ENCODE assay signal across 8 cellular contexts in the genomic region with DNA sequence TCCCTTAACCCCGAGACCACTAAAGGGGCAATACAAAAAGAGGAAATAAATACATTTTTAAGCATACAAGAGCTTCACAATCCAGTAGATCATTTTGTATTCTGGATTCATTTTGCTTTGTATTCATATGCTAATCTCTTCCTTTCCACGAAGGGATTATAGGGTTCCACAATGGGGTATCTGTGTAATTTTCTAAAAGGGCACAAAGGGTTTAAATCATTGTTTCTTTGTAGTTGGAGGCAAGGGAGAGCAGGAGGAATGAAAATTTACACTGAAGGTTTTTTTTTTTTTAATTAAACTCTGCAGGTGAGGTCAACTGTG. TPM values are rescaled to one million over a fixed set of nuclear protein-coding genes. Genes with fewer than 3 reads are reported as not detected.
DNase-seq lines count a peak whose midpoint lies in the region; ATAC-seq and TF ChIP-seq lines count a peak whose summit lies in the region.

No MANE protein-coding gene starts in this region.

- intact Hi-C loops in ascending aorta (cut with DNase I) (loop anchor here (1.0 to 10.0 kb wide), 2 partner anchors 100 to 146 kb away; a partner anchor contains a TSS), lower leg skin (cut with DNase I; ENCODE audit: low total_unique reads) (no loop called here)

- peaks cover 0 to 3% of the 10 kb centered on the region in 2 donors for H3K36me3 ChIP-seq in ascending aorta

- H3K27ac Mint-ChIP-seq in activated T-cell treated with anti-CD3 and anti-CD28 coated beads, Interleukin-2, amount 50 U/mL, for 72 hours, result peak overlapping the region; percentile 99
- H3K27ac Mint-ChIP-seq in type B pancreatic cell, result peak overlapping the region; percentile 100

- H3K4me3 ChIP-seq in ascending aorta (peak overlapping the region; percentile 82 to 89), lower leg skin (ENCODE audit: low read depth, poor library complexity, severe bottlenecking) (peak overlapping the region; percentile 34)

- peaks cover 39% of the 10 kb centered on the region for H3K4me1 Mint-ChIP-seq in activated T-cell treated with anti-CD3 and anti-CD28 coated beads, Interleukin-2, amount 50 U/mL, for 72 hours (ENCODE audit: low read depth)
- H3K4me1 Mint-ChIP-seq in type B pancreatic cell (ENCODE audit: unreplicated experiment), result peaks cover 20% of the 10 kb centered on the region

- 0 to 1% methylated on average over 2 of the region's 2 CpGs for WGBS in lower leg skin, 2 donors

- H3K27me3 ChIP-seq in ascending aorta, result no peaks in the 10 kb centered on the region

- H3K9me3 Mint-ChIP-seq in activated T-cell treated with anti-CD3 and anti-CD28 coated beads, Interleukin-2, amount 50 U/mL, for 72 hours, result no peaks in the 10 kb centered on the region
- no peaks in the 10 kb centered on the region for H3K9me3 Mint-ChIP-seq in type B pancreatic cell

- TF ChIP-seq CTCF in ascending aorta (IDR thresholded peaks at IDR 0.05) (no peak), lower leg skin (IDR thresholded peaks at IDR 0.05) (no peak), type B pancreatic cell (conservative IDR thresholded peaks at IDR 0.05) (no peak)

- H3K27ac ChIP-seq in ascending aorta, result peak overlapping the region; percentile 88 to 95

- no peaks in the 10 kb centered on the region for H3K27me3 Mint-ChIP-seq in activated T-cell treated with anti-CD3 and anti-CD28 coated beads, Interleukin-2, amount 50 U/mL, for 72 hours (ENCODE audit: low read depth)
- peaks cover 3% of the 10 kb centered on the region for H3K27me3 Mint-ChIP-seq in type B pancreatic cell

- no peak for TF ChIP-seq POLR2A in lower leg skin (IDR thresholded peaks at IDR 0.05)

- peaks cover 9 to 10% of the 10 kb centered on the region in 2 donors for H3K4me1 ChIP-seq in ascending aorta

- H3K4me3 Mint-ChIP-seq in activated T-cell treated with anti-CD3 and anti-CD28 coated beads, Interleukin-2, amount 50 U/mL, for 72 hours, result peak overlapping the region; percentile 96 to 98
- H3K4me3 Mint-ChIP-seq in type B pancreatic cell, result peak overlapping the region; percentile 100

- ATAC-seq in activated T-cell treated with anti-CD3 and anti-CD28 coated beads, Interleukin-2, amount 50 U/mL, for 72 hours (replicated peaks in 1 of 2), result no peak

- no peaks in the 10 kb centered on the region for H3K9me3 ChIP-seq in ascending aorta

- peaks cover 7 to 12% of the 10 kb centered on the region in 2 donors for H3K36me3 Mint-ChIP-seq in activated T-cell treated with anti-CD3 and anti-CD28 coated beads, Interleukin-2, amount 50 U/mL, for 72 hours (ENCODE audit: insufficient read depth in 2 of 2)
- H3K36me3 Mint-ChIP-seq in type B pancreatic cell, result peaks cover 6% of the 10 kb centered on the region

- no peak for DNase-seq in activated T-cell treated with anti-CD3 and anti-CD28 coated beads, Interleukin-2, amount 50 U/mL, for 72 hours
- DNase-seq in activated T-cell treated with anti-CD3 and anti-CD28 coated beads, Interleukin-2, amount 50 U/mL, for 48 hours, result no peak
- DNase-seq in ascending aorta (ENCODE audit: low spot score in 2 of 2), result no peak
- DNase-seq in lower leg skin (ENCODE audit: low spot score in 2 of 2), result no peak
- DNase-seq in type B pancreatic cell (ENCODE audit: extremely low spot score, unreplicated experiment), result no peak
- DNase-seq in SW480 (ENCODE audit: low spot score), result no peak
- no peak for DNase-seq in activated CD4-positive, CD25-positive, alpha-beta regulatory T cell treated with anti-CD3 and anti-CD28 coated beads, Interleukin-2, amount 50 U/mL, for 72 hours
- DNase-seq in NOMO-1 treated with DMSO at 0.1 percent for 48 hours (lab: John Stamatoyannopoulos, UW; ENCODE audit: unreplicated experiment), result no peak

RNA-seq across cellular contexts. Expression of a gene that starts 0.6 kb away (rescaled TPM):
- total RNA-seq in activated T-cell treated with anti-CD3 and anti-CD28 coated beads, Interleukin-2, amount 50 U/mL, for 72 hours, result 10 to 100 TPM; 72.9 to 74.3 TPM
- total RNA-seq in ascending aorta (11.0 TPM), lower leg skin (10 to 100 TPM; 22.7 to 28.4 (median 23.4) TPM), type B pancreatic cell (ENCODE audit: low replicate concordance) (56.0 and 63.6 TPM in 2 replicates)

RNA-seq across cellular contexts. Expression of a gene that starts 47.9 kb away (rescaled TPM):
- not detected for total RNA-seq in activated T-cell treated with anti-CD3 and anti-CD28 coated beads, Interleukin-2, amount 50 U/mL, for 72 hours
- total RNA-seq in ascending aorta (not detected), lower leg skin (not detected), type B pancreatic cell (ENCODE audit: low replicate concordance) (1.4 TPM in 1 of 2 replicates, not detected in the other)
